ENCODE assay signal across 8 cellular contexts in genomic region chr12:55743967-55744931, GRCh38. TPM values are rescaled to one million over a fixed set of nuclear protein-coding genes. Genes with fewer than 3 reads are reported as not detected.
DNase-seq lines count a peak whose midpoint lies in the region; TF ChIP-seq lines count a peak whose summit lies in the region.

No MANE protein-coding gene starts in this region.

- TF ChIP-seq POLR2A in esophagus squamous epithelium (IDR thresholded peaks at IDR 0.05): no peak

- peak; percentile 20 for DNase-seq in DMS153 (lab: John Stamatoyannopoulos, UW)
- DNase-seq in DMS153 treated with DMSO at 0.1 percent for 48 hours (lab: John Stamatoyannopoulos, UW; ENCODE audit: unreplicated experiment): no peak
- no peak for DNase-seq in RWPE1 (ENCODE audit: low spot score)
- no peak for DNase-seq in esophagus squamous epithelium (lab: John Stamatoyannopoulos, UW)
- no peak for DNase-seq in osteocyte (ENCODE audit: extremely low spot score, unreplicated experiment)
- DNase-seq in A172 (ENCODE audit: low spot score): no peak
- DNase-seq in iPS-NIHi11 (ENCODE audit: low spot score): no peak
- no peak for DNase-seq in NCI-H1930 (lab: John Stamatoyannopoulos, UW)

- H3K4me3 Mint-ChIP-seq in osteocyte (ENCODE audit: unreplicated experiment): peak overlapping the region; percentile 85

- H3K9me3 Mint-ChIP-seq in osteocyte (ENCODE audit: unreplicated experiment): no peaks in the 10 kb centered on the region

- POLR2A ChIA-PET in RWPE1 (lab: Yijun Ruan, JAX; ENCODE audit: low non-redundant PET): interaction anchor here (0.6 kb wide), 1 partner anchor 20 kb away, joined by 19 read pairs; no protein-coding TSS in a partner anchor

- no peaks in the 10 kb centered on the region for H3K27me3 Mint-ChIP-seq in osteocyte (ENCODE audit: unreplicated experiment)

- H3K27ac Mint-ChIP-seq in osteocyte (ENCODE audit: unreplicated experiment): peak overlapping the region; percentile 69

- H3K4me1 Mint-ChIP-seq in osteocyte (ENCODE audit: unreplicated experiment): peaks cover 30% of the 10 kb centered on the region

- TF ChIP-seq CTCF in RWPE1 (conservative IDR thresholded peaks at IDR 0.05; ENCODE audit: low read depth) (no peak), esophagus squamous epithelium (IDR thresholded peaks at IDR 0.05) (no peak), osteocyte (IDR thresholded peaks at IDR 0.05) (no peak)

- peaks cover 0 to 8% (median 0%) of the 10 kb centered on the region in 3 donors for H3K36me3 ChIP-seq in esophagus squamous epithelium

- no peaks in the 10 kb centered on the region for H3K9me3 ChIP-seq in esophagus squamous epithelium

- peak overlapping the region; percentile 83 for H3K27ac ChIP-seq in RWPE1
- H3K27ac ChIP-seq in esophagus squamous epithelium: peak overlapping the region in 3 of 4 donors; percentile 64 to 89 (median 77)

- intact Hi-C loops in esophagus squamous epithelium (cut with DNase I): loop anchor here (5.0 kb wide), 1 partner anchor 198 kb away; no protein-coding TSS in a partner anchor

- 11 to 13% methylated on average over 10 to 19 of the region's 25 CpGs for WGBS in esophagus squamous epithelium, 2 donors

- H3K4me3 ChIP-seq in esophagus squamous epithelium: peak overlapping the region; percentile 36 to 82 (median 62)

- CTCF ChIA-PET in RWPE1 (lab: Yijun Ruan, JAX): interaction anchor here (0.6 kb wide), 1 partner anchor 559 kb away, joined by 5 read pairs; no protein-coding TSS in a partner anchor

- peaks cover 0 to 16% (median 0%) of the 10 kb centered on the region in 4 donors for H3K27me3 ChIP-seq in esophagus squamous epithelium

- peaks cover 13 to 37% (median 20%) of the 10 kb centered on the region in 3 donors for H3K4me1 ChIP-seq in esophagus squamous epithelium

- H3K36me3 Mint-ChIP-seq in osteocyte (ENCODE audit: unreplicated experiment): peaks cover 3% of the 10 kb centered on the region

RNA-seq across cellular contexts. Expression of gene GDF11, which starts 1.3 kb away (rescaled TPM):
- total RNA-seq in esophagus squamous epithelium: 1 to 10 TPM in 3 of 4 donors, under 1 TPM in 1; 0.19 to 1.9 (median 1.5) TPM
- 11.6 and 14.0 TPM in 2 replicates for total RNA-seq in osteocyte
- total RNA-seq in A172 (2014; rRNA removed; shearing (Covaris generic)): 2.6 and 7.0 TPM in 2 replicates

RNA-seq across cellular contexts. Expression of gene CD63, which starts 15.4 kb away (rescaled TPM):
- total RNA-seq in esophagus squamous epithelium (100 to 1,000 TPM; 144 to 349 (median 264) TPM), osteocyte (1,511 and 1,600 TPM in 2 replicates)
- total RNA-seq in A172 (2014; rRNA removed; shearing (Covaris generic)): 1,213 and 1,362 TPM in 2 replicates

RNA-seq across cellular contexts. Expression of gene RDH5, which starts 24.1 kb away (rescaled TPM):
- total RNA-seq in esophagus squamous epithelium (10 to 100 TPM in 1 of 4 donors, 1 to 10 TPM in 3; 1.3 to 13.5 (median 4.1) TPM), osteocyte (4.1 and 5.9 TPM in 2 replicates)
- total RNA-seq in A172 (2014; rRNA removed; shearing (Covaris generic)): 2.7 and 7.5 TPM in 2 replicates

RNA-seq across cellular contexts. Expression of gene BLOC1S1, which starts 28.4 kb away (rescaled TPM):
- total RNA-seq in esophagus squamous epithelium: 100 to 1,000 TPM; 117 to 211 (median 178) TPM
- total RNA-seq in osteocyte: 99.4 and 103 TPM in 2 replicates
- total RNA-seq in A172 (2014; rRNA removed; shearing (Covaris generic)): 96.1 and 135 TPM in 2 replicates

RNA-seq across cellular contexts. Expression of gene ITGA7, which starts 36.5 kb away (rescaled TPM):
- total RNA-seq in esophagus squamous epithelium (10 to 100 TPM in 2 of 4 donors, 1 to 10 TPM in 2; 1.1 to 26.3 (median 10.5) TPM), osteocyte (5.1 and 5.7 TPM in 2 replicates)
- total RNA-seq in A172 (2014; rRNA removed; shearing (Covaris generic)): 7.8 and 10.7 TPM in 2 replicates
